Comparison of ENCODE assay signal across 22 cellular contexts in genomic region chr7:70587739-70588138, GRCh38.
A peak's percentile ranks its signal among the peaks of the same experiment; 100 is the strongest.
DNase-seq lines count a peak whose midpoint lies in the region; ATAC-seq and TF ChIP-seq lines count a peak whose summit lies in the region.
"Had no signal": no experiment of that assay in that cellular context is flagged by ENCODE, and none has a peak within 500 bp of the region (broad histone marks: within the 10 kb centered on the region; RNA-seq: fewer than 3 reads in every experiment).

No MANE protein-coding gene starts in this region.

- no peaks in the 10 kb centered on the region for H3K36me3 ChIP-seq in GM23338 (ENCODE audit: insufficient read depth)
- no peaks in the 10 kb centered on the region for H3K36me3 ChIP-seq in right lobe of liver
- no peaks in the 10 kb centered on the region for H3K36me3 ChIP-seq in neuronal stem cell (replicated peaks in 1 of 2; ENCODE audit: control insufficient read depth in 2 of 2, insufficient read depth in 2 of 2, low read length in 2 of 2)
- H3K36me3 ChIP-seq: BE2C, HAP-1 had no signal

- H3K9me3 ChIP-seq in right lobe of liver (no peaks in the 10 kb centered on the region), neuronal stem cell (replicated peaks in 1 of 2; ENCODE audit: control insufficient read depth in 2 of 2, insufficient read depth in 1 of 2, low read depth in 1 of 2, low read length in 2 of 2) (no peaks in the 10 kb centered on the region)
- H3K9me3 ChIP-seq: BE2C, HAP-1 had no signal

- WGBS in right lobe of liver (ENCODE audit: insufficient coverage, low coverage, low lambda C conversion rate, missing lambda C conversion rate): 38% methylated on average over 4 of the region's 4 CpGs
- no CpG with 5 or more reads among the region's 4 CpGs for WGBS in neuronal stem cell (ENCODE audit: extremely low coverage in 2 of 2, insufficient read length in 2 of 2, insufficient replicate concordance in 1 of 2), 2 donors

- peak overlapping the region; percentile 34; the same call in 1 of the 2 replicates for H2AFZ ChIP-seq in GM23338
- H2AFZ ChIP-seq in neuronal stem cell (ENCODE audit: low read length): peak overlapping the region; percentile 68
- H2AFZ ChIP-seq: GM23248 had no signal

- H3F3A ChIP-seq in GM23338 (replicated peaks; ENCODE audit: low read depth): no peaks in the 10 kb centered on the region

- no peak overlapping the region for H3K4me3 ChIP-seq in GM23338
- H3K4me3 ChIP-seq in right lobe of liver: no peak overlapping the region
- H3K4me3 ChIP-seq in neuronal stem cell (ENCODE audit: low read length in 2 of 2): no peak overlapping the region
- H3K4me3 ChIP-seq: GM23248, HAP-1 had no signal

- no peak overlapping the region for H3K18ac ChIP-seq in neuronal stem cell (ENCODE audit: low read length)

- H3K36me3 Mint-ChIP-seq in GM23338 (ENCODE audit: low read depth): no peaks in the 10 kb centered on the region
- H3K36me3 Mint-ChIP-seq in effector memory CD8-positive, alpha-beta T cell (ENCODE audit: insufficient read depth): no peaks in the 10 kb centered on the region

- no peak overlapping the region for H3K14ac ChIP-seq in neuronal stem cell (ENCODE audit: low read length)

- TF ChIP-seq CTCF in GM23338 (conservative IDR thresholded peaks at IDR 0.05; ENCODE audit: low read depth in 2 of 2) (no peak), right lobe of liver (IDR thresholded peaks at IDR 0.05) (no peak)

- no peak overlapping the region for H2BK120ac ChIP-seq in neuronal stem cell (ENCODE audit: low read depth, low read length)

- TF ChIP-seq POLR2A in right lobe of liver (IDR thresholded peaks at IDR 0.05): no peak

- H3K79me1 ChIP-seq in neuronal stem cell (ENCODE audit: low read depth, low read length): no peaks in the 10 kb centered on the region

- H2BK5ac ChIP-seq in neuronal stem cell (ENCODE audit: low read length): no peak overlapping the region

- H3K9ac ChIP-seq in neuronal stem cell (ENCODE audit: low read depth, low read length, poor library complexity): no peak overlapping the region
- H3K9ac ChIP-seq: GM23248 had no signal

- no peak overlapping the region for H3K23ac ChIP-seq in neuronal stem cell (ENCODE audit: low read depth, low read length, poor library complexity)

- H3K9me2 ChIP-seq in GM23338 (ENCODE audit: insufficient read depth): no peaks in the 10 kb centered on the region

- ATAC-seq in GM23338 (no peak), right lobe of liver (peak; percentile 63 to 80 (median 65)), GM19324 (IDR thresholded peaks at IDR 0.05; ENCODE audit: low FRiP score, unreplicated experiment) (no peak), GM19397 (IDR thresholded peaks at IDR 0.05; ENCODE audit: unreplicated experiment) (no peak)
- ATAC-seq in effector memory CD8-positive, alpha-beta T cell (replicated peaks): peak; percentile 83
- ATAC-seq: Panc1 had no signal

- H3K4me1 ChIP-seq in GM23338 (ENCODE audit: insufficient read depth) (peaks cover 35% of the 10 kb centered on the region), right lobe of liver (peaks cover 0 to 55% (median 22%) of the 10 kb centered on the region in 4 donors), neuronal stem cell (ENCODE audit: control insufficient read depth in 2 of 2, insufficient read depth in 1 of 2, low read depth in 1 of 2, low read length in 2 of 2) (peaks cover 8 to 42% of the 10 kb centered on the region in 2 donors)
- H3K4me1 ChIP-seq: HAP-1 had no signal

- H3K27ac Mint-ChIP-seq in GM23338: no peak overlapping the region
- H3K27ac Mint-ChIP-seq in effector memory CD8-positive, alpha-beta T cell: peak overlapping the region; percentile 2 to 55

- peaks cover 65% of the 10 kb centered on the region for H3K4me1 Mint-ChIP-seq in GM23338
- peaks cover 10 to 20% of the 10 kb centered on the region in 2 donors for H3K4me1 Mint-ChIP-seq in effector memory CD8-positive, alpha-beta T cell (ENCODE audit: low read depth in 2 of 2)

- H2BK15ac ChIP-seq in neuronal stem cell (ENCODE audit: low read length): no peak overlapping the region

- no peaks in the 10 kb centered on the region; the same call in 1 of the 2 replicates for H4K20me1 ChIP-seq in GM23338 (replicated peaks; ENCODE audit: insufficient read depth)

- H3K9me3 Mint-ChIP-seq in GM23338: no peaks in the 10 kb centered on the region
- no peaks in the 10 kb centered on the region for H3K9me3 Mint-ChIP-seq in effector memory CD8-positive, alpha-beta T cell

- no peak overlapping the region for H3K4me2 ChIP-seq in GM23338
- H3K4me2 ChIP-seq in neuronal stem cell (ENCODE audit: insufficient read depth, low read length, poor library complexity, severe bottlenecking): no peak overlapping the region

- H3K4me3 Mint-ChIP-seq in GM23338: no peak overlapping the region
- H3K4me3 Mint-ChIP-seq in effector memory CD8-positive, alpha-beta T cell: peak overlapping the region in 1 of 2 donors; percentile 7

- DNase-seq in GM23338 (ENCODE audit: low spot score) (no peak), right lobe of liver (no peak), neuronal stem cell (ENCODE audit: low spot score) (no peak), MV-4-11 (lab: John Stamatoyannopoulos, UW) (no peak), NCI-H1436 treated with DMSO at 0.1 percent for 48 hours (lab: John Stamatoyannopoulos, UW) (no peak)
- DNase-seq in effector memory CD8-positive, alpha-beta T cell: no peak
- DNase-seq: BE2C; DMS53; GDM1; KG1; NCI-H1092 treated with DMSO at 0.1 percent for 48 hours; NCI-H146; NCI-H2029 treated with DMSO at 0.1 percent for 48 hours; NCI-H226; NCI-H510A treated with DMSO at 0.1 percent for 48 hours; NCI-H774; NK-92 treated with Interleukin-12 subunit alpha and Interleukin-12 subunit beta, amount 100 ng/mL, for 24 hours had no signal

- no peak overlapping the region for H3K27ac ChIP-seq in GM23338 (ENCODE audit: low read depth)
- H3K27ac ChIP-seq in right lobe of liver: peak overlapping the region in 2 of 3 donors; percentile 13 to 31
- H3K27ac ChIP-seq in neuronal stem cell (replicated peaks; ENCODE audit: low read length): no peak overlapping the region
- H3K27ac ChIP-seq: GM23248 had no signal

- no peak overlapping the region for H2BK12ac ChIP-seq in neuronal stem cell (ENCODE audit: low read length)

- H3K27me3 Mint-ChIP-seq in GM23338 (ENCODE audit: insufficient read depth, low read depth, poor library complexity): peaks cover 9% of the 10 kb centered on the region
- H3K27me3 Mint-ChIP-seq in effector memory CD8-positive, alpha-beta T cell: no peaks in the 10 kb centered on the region

- H4K91ac ChIP-seq in neuronal stem cell (ENCODE audit: low read depth, low read length, poor library complexity): no peak overlapping the region

- no peaks in the 10 kb centered on the region for H3K79me2 ChIP-seq in GM23338 (replicated peaks; ENCODE audit: insufficient read depth)

- intact Hi-C loops in right lobe of liver (cut with DNase I): no loop called here

- H3K4ac ChIP-seq in neuronal stem cell (ENCODE audit: low read length): no peak overlapping the region

- H4K8ac ChIP-seq in neuronal stem cell (ENCODE audit: low read depth, low read length): no peak overlapping the region

- H2AK5ac ChIP-seq in neuronal stem cell (ENCODE audit: low read depth, low read length): no peak overlapping the region

- no peaks in the 10 kb centered on the region for H3K27me3 ChIP-seq in GM23338 (ENCODE audit: insufficient read depth)
- H3K27me3 ChIP-seq in right lobe of liver: no peaks in the 10 kb centered on the region
- H3K27me3 ChIP-seq in neuronal stem cell (ENCODE audit: control insufficient read depth in 3 of 3, insufficient read depth in 3 of 3, low read depth in 1 of 3, low read length in 3 of 3): peaks cover 0 to 7% (median 0%) of the 10 kb centered on the region in 3 experiments
- H3K27me3 ChIP-seq: BE2C had no signal

TF ChIP-seq in GM23338, 12 proteins besides CTCF, POLR2A, EP300 and RAD21 (continues in another document):
- TF ChIP-seq REST (IDR thresholded peaks at IDR 0.05; ENCODE audit: unreplicated experiment) (no peak), POLR2AphosphoS5 (IDR thresholded peaks at IDR 0.05; ENCODE audit: low read depth) (no peak)

Comparison
In these comparisons a context has a peak if more than half of its experiments do, and no peak if none do; other contexts are left out.
1. ATAC-seq: peak in effector memory CD8-positive, alpha-beta T cell (single experiment) and right lobe of liver (4 of 4); none in GM23338 (single experiment), GM19324 (single experiment) and GM19397 (single experiment).
2. H3K27ac ChIP-seq: peak in right lobe of liver (2 of 3); none in GM23338 (single experiment) and neuronal stem cell (single experiment).